ENCODE assay signal across 2 cellular contexts in the genomic region with DNA sequence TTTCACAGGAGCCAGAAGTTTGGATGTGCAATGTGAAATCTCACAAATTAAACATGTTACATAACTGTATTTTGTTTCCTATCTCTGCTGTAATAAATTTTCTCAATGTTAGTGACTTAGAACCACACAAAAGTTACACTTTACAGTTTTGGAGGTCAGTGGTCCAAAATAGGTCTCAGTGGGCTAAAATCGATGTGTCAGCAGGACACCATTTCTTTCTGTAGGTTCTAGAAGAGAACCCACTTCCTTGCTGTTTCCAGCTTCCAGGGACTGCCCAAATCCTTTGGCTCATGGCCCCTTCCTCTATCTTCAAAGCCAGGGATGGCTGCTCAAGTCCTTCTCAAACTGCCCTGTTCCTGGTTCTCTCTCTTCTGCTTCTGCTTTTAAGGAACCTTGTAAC.
TF ChIP-seq lines count a peak whose summit lies in the region.

No MANE protein-coding gene starts in this region.

TF ChIP-seq in HepG2, 621 proteins besides CTCF, POLR2A, EP300 and RAD21:
- TF ChIP-seq MAFF (IDR thresholded peaks at IDR 0.05; ENCODE audit: low read depth, low read length) (peak; percentile 75), MAFK (conservative IDR thresholded peaks at IDR 0.05 in 1 of 2, IDR thresholded peaks at IDR 0.05 in 1 of 2; ENCODE audit: low read length in 2 of 2) (peak; percentile 77 to 89), SALL1 (CRISPR knock-in tag; IDR thresholded peaks at IDR 0.05) (no peak)

TF ChIP-seq in K562, 482 proteins besides CTCF, POLR2A, EP300 and RAD21:
- TF ChIP-seq CHCHD3 (CRISPR knock-in tag; IDR thresholded peaks at IDR 0.05) (no peak), ZNF316 (IDR thresholded peaks at IDR 0.05) (0 out of 2 replicates have a peak, but pooled peaks have one; percentile 18), ZFP36 (IDR thresholded peaks at IDR 0.05; ENCODE audit: low read depth, low read length, partially characterized antibody) (no peak), FUS (optimal IDR thresholded peaks at IDR 0.05; ENCODE audit: low read depth, low read length) (no peak)
- TF ChIP-seq, protein P1, sequence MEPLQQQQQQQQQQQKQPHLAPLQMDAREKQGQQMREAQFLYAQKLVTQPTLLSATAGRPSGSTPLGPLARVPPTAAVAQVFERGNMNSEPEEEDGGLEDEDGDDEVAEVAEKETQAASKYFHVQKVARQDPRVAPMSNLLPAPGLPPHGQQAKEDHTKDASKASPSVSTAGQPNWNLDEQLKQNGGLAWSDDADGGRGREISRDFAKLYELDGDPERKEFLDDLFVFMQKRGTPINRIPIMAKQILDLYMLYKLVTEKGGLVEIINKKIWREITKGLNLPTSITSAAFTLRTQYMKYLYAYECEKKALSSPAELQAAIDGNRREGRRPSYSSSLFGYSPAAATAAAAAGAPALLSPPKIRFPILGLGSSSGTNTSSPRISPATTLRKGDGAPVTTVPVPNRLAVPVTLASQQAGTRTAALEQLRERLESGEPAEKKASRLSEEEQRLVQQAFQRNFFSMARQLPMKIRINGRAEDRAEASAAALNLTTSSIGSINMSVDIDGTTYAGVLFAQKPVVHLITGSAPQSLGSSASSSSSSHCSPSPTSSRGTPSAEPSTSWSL (CRISPR knock-in tag; IDR thresholded peaks at IDR 0.05; ENCODE audit: borderline replicate concordance): no peak
- TF ChIP-seq, protein P2, sequence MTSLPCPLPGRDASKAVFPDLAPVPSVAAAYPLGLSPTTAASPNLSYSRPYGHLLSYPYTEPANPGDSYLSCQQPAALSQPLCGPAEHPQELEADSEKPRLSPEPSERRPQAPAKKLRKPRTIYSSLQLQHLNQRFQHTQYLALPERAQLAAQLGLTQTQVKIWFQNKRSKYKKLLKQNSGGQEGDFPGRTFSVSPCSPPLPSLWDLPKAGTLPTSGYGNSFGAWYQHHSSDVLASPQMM (CRISPR knock-in tag; IDR thresholded peaks at IDR 0.05): no peak
- TF ChIP-seq, protein P3, sequence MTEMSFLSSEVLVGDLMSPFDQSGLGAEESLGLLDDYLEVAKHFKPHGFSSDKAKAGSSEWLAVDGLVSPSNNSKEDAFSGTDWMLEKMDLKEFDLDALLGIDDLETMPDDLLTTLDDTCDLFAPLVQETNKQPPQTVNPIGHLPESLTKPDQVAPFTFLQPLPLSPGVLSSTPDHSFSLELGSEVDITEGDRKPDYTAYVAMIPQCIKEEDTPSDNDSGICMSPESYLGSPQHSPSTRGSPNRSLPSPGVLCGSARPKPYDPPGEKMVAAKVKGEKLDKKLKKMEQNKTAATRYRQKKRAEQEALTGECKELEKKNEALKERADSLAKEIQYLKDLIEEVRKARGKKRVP (CRISPR knock-in tag; IDR thresholded peaks at IDR 0.05): no peak
- TF ChIP-seq, protein P4, sequence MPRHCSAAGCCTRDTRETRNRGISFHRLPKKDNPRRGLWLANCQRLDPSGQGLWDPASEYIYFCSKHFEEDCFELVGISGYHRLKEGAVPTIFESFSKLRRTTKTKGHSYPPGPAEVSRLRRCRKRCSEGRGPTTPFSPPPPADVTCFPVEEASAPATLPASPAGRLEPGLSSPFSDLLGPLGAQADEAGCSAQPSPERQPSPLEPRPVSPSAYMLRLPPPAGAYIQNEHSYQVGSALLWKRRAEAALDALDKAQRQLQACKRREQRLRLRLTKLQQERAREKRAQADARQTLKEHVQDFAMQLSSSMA (CRISPR knock-in tag; IDR thresholded peaks at IDR 0.05): no peak
